ENCODE assay signal across 10 cellular contexts in the genomic region with DNA sequence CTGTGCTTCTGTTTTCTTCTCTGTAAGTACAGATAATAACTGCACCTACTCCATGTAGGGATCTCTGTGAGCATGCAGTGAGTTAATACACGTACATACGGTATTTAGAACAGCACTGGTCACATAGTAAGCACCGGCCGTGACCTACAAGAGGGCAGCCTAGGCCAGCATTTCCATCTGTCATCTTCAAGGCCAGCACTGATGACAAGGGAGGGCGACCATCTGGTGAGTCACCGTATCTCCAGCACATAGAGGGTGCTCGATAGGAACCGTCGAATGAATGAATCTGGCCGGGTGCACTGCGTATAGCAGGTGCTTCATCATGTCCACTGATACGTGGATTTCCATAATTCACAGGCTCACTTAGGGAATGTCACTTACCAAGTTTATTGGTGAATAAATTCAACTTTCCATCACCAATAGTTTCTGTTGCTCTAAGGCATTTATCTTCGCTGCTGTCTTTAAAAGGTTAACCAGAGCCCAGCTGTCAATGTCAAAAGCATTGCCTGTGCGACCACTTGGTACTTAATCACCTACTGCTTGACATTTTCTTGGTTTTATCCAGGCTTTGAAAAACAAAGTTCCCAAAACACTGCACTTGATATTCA. TPM values are rescaled to one million over a fixed set of nuclear protein-coding genes. Genes with fewer than 3 reads are reported as not detected.
DNase-seq lines count a peak whose midpoint lies in the region; ATAC-seq, FAIRE-seq and TF ChIP-seq lines count a peak whose summit lies in the region.
"Had no signal": no experiment of that assay in that cellular context is flagged by ENCODE, and none has a peak within 500 bp of the region (broad histone marks: within the 10 kb centered on the region; RNA-seq: fewer than 3 reads in every experiment).

No MANE protein-coding gene starts in this region.

- H3K4me1 ChIP-seq in H9 (ENCODE audit: insufficient read depth, low read length) (peaks cover 5% of the 10 kb centered on the region; the same call in 1 of the 2 replicates), heart right ventricle (peaks cover 36 to 100% (median 89%) of the 10 kb centered on the region in 9 donors), gastrocnemius medialis (peaks cover 49 to 72% of the 10 kb centered on the region in 2 donors)

- H3K23ac ChIP-seq in H9 (ENCODE audit: insufficient read length, low read depth, low read length) = no peak overlapping the region

- no peak overlapping the region for H3T11ph ChIP-seq in H9 (ENCODE audit: low read length)

- H3K79me1 ChIP-seq in H9 (ENCODE audit: insufficient read depth, low read depth, low read length, poor library complexity, severe bottlenecking) = no peaks in the 10 kb centered on the region

- H3K56ac ChIP-seq in H9 (ENCODE audit: insufficient read length, low read depth, low read length) = no peak overlapping the region

- no peak overlapping the region for H3K18ac ChIP-seq in H9 (ENCODE audit: insufficient read length, low read depth, low read length)

- H3K9me3 ChIP-seq in H9 (ENCODE audit: control insufficient read depth, low read depth, low read length) = no peaks in the 10 kb centered on the region
- H3K9me3 ChIP-seq in heart right ventricle = no peaks in the 10 kb centered on the region
- no peaks in the 10 kb centered on the region for H3K9me3 ChIP-seq in gastrocnemius medialis

- H3K36me3 Mint-ChIP-seq in H9 (ENCODE audit: insufficient read depth in 1 of 3, low read depth in 3 of 3) = no peaks in the 10 kb centered on the region; a peak in 1 of 7 replicates

- H2BK12ac ChIP-seq in H9 (ENCODE audit: insufficient read length, low read depth, low read length) = no peak overlapping the region

- H3K4me3 Mint-ChIP-seq in H9 = no peak overlapping the region

- H2BK20ac ChIP-seq in H9 (ENCODE audit: low read depth, low read length, poor library complexity, severe bottlenecking) = no peak overlapping the region

- TF ChIP-seq CTCF in H9 (conservative IDR thresholded peaks at IDR 0.05) = no peak
- no peak for TF ChIP-seq CTCF in heart right ventricle (IDR thresholded peaks at IDR 0.05)
- TF ChIP-seq CTCF in gastrocnemius medialis (IDR thresholded peaks at IDR 0.05 in 4 of 5, conservative IDR thresholded peaks at IDR 0.05 in 1 of 5) = no peak

- no peak overlapping the region for H3K4me2 ChIP-seq in H9 (ENCODE audit: insufficient read depth, insufficient read length, low read length)

- no peak overlapping the region for H4K91ac ChIP-seq in H9 (ENCODE audit: insufficient read length, low read depth, low read length)

- peak; percentile 19 to 87 (median 64) for ATAC-seq in heart right ventricle
- ATAC-seq in gastrocnemius medialis = peak; percentile 20 to 67
- no peak for ATAC-seq in HG03175 (IDR thresholded peaks at IDR 0.05; ENCODE audit: unreplicated experiment)
- ATAC-seq in HG02759 (IDR thresholded peaks at IDR 0.05; ENCODE audit: unreplicated experiment) = no peak

- DNase-seq in H9 = no peak
- DNase-seq in amniotic epithelial cell (ENCODE audit: low read depth) = peak; percentile 62
- DNase-seq in heart right ventricle = peak in 1 of 2 donors; percentile 54
- peak in 1 of 2 donors; percentile 56 for DNase-seq in gastrocnemius medialis
- no peak for DNase-seq in NCI-H2227 treated with DMSO at 0.1 percent for 48 hours (lab: John Stamatoyannopoulos, UW)
- DNase-seq in HTR-8/SVneo (ENCODE audit: insufficient read length, low spot score) = no peak
- DNase-seq: stimulated activated naive CD4-positive, alpha-beta T cell had no signal

- H3K4ac ChIP-seq in H9 (ENCODE audit: low read depth, low read length) = no peak overlapping the region

- H3K27me3 ChIP-seq in H9 (ENCODE audit: insufficient read depth, low read length) (no peaks in the 10 kb centered on the region), heart right ventricle (no peaks in the 10 kb centered on the region), gastrocnemius medialis (no peaks in the 10 kb centered on the region)

- no peak overlapping the region for H3K14ac ChIP-seq in H9 (ENCODE audit: insufficient read depth, low read length)

- H2BK120ac ChIP-seq in H9 (ENCODE audit: low read depth, low read length, poor library complexity, severe bottlenecking) = no peak overlapping the region

- no peak overlapping the region for H2AFZ ChIP-seq in H9 (ENCODE audit: low read length)

- TF ChIP-seq POLR2A in gastrocnemius medialis (IDR thresholded peaks at IDR 0.05) = no peak

- no CpG with 5 or more reads among the region's 14 CpGs for WGBS in H9 (ENCODE audit: extremely low coverage, insufficient read length, low lambda C conversion rate)
- WGBS in heart right ventricle, 2 donors = 9 to 14% methylated on average over 14 of the region's 14 CpGs

- H3K36me3 ChIP-seq in heart right ventricle (peaks cover 0 to 5% (median 0%) of the 10 kb centered on the region in 9 donors), gastrocnemius medialis (no peaks in the 10 kb centered on the region)

- H4K20me1 ChIP-seq in H9 (ENCODE audit: control insufficient read depth, insufficient read depth, insufficient read length) = no peaks in the 10 kb centered on the region

- H4K8ac ChIP-seq in H9 (replicated peaks; ENCODE audit: insufficient read length, low read depth, low read length) = no peak overlapping the region

- H3K27ac Mint-ChIP-seq in H9 = peak overlapping the region; percentile 17 to 73 (median 26); a peak in 3 of 7 replicates

- H3K9me3 Mint-ChIP-seq in H9 = no peaks in the 10 kb centered on the region

- no peaks in the 10 kb centered on the region for H3K23me2 ChIP-seq in H9 (ENCODE audit: insufficient read length, low read depth, low read length, poor library complexity, severe bottlenecking)

- H2BK5ac ChIP-seq in H9 (ENCODE audit: insufficient read length, low read length) = no peak overlapping the region

- H3K4me3 ChIP-seq in heart right ventricle (peak overlapping the region in 4 of 10 donors; percentile 1 to 23 (median 13)), gastrocnemius medialis (no peak overlapping the region)

- no peak overlapping the region for H2AK5ac ChIP-seq in H9 (ENCODE audit: insufficient read length, low read length)

- H4K5ac ChIP-seq in H9 (ENCODE audit: insufficient read length, low read depth, low read length) = no peak overlapping the region

- intact Hi-C loops in heart right ventricle (cut with DNase I) = loop anchor here in 2 of 10 donors (5.0 to 10.0 kb wide), 2 partner anchors 37 to 185 kb away; partner anchors contain the start of gene ZNRF2 (in 1 of the 2)
- intact Hi-C loops in gastrocnemius medialis (cut with DNase I; ENCODE audit: low total_unique reads) = no loop called here

- no peak for FAIRE-seq in HTR-8/SVneo (lab: Jason Lieb, UNC)
- FAIRE-seq: islet of Langerhans had no signal

- no peak overlapping the region for H2BK15ac ChIP-seq in H9 (ENCODE audit: low read depth, low read length)

- no peak overlapping the region for H3K9ac ChIP-seq in H9 (ENCODE audit: extremely low read depth, insufficient read length, low read length)

- peaks cover 21 to 24% of the 10 kb centered on the region in 2 experiments for H3K4me1 Mint-ChIP-seq in H9

- no peaks in the 10 kb centered on the region for H3K79me2 ChIP-seq in H9 (ENCODE audit: insufficient read depth, low read length)

- H3K27ac ChIP-seq in H9 (ENCODE audit: insufficient read length, low read depth, low read length) (no peak overlapping the region), heart right ventricle (peak overlapping the region; percentile 59 to 99 (median 86)), gastrocnemius medialis (peak overlapping the region; percentile 65 to 76 (median 70))

- in situ Hi-C loops in gastrocnemius medialis (cut with MboI; ENCODE audit: low sequenced_read_pairs in 4 of 4) = no loop called here

- H3K27me3 Mint-ChIP-seq in H9 (ENCODE audit: low read depth) = no peaks in the 10 kb centered on the region

RNA-seq across cellular contexts. Expression of gene NOD1, which starts 8.3 kb away (rescaled TPM):
- total RNA-seq in H9 (2021) = 4.9 and 5.3 TPM in 2 replicates
- 10 to 100 TPM in 3 of 10 donors, 1 to 10 TPM in 7; 6.3 to 19.1 (median 8.6) TPM for total RNA-seq in heart right ventricle
- 10 to 100 TPM in 1 of 2 donors, 1 to 10 TPM in 1; 7.6 to 18.4 TPM for polyA plus RNA-seq in heart right ventricle
- total RNA-seq in gastrocnemius medialis = 1 to 10 TPM; 2.3 to 4.6 (median 3.6) TPM

RNA-seq across cellular contexts. Expression of gene GGCT, which starts 34.4 kb away (rescaled TPM):
- total RNA-seq in H9 (2021) (84.9 and 85.0 TPM in 2 replicates), heart right ventricle (10 to 100 TPM; 13.8 to 29.3 (median 18.3) TPM), gastrocnemius medialis (10 to 100 TPM in 3 of 4 donors, 1 to 10 TPM in 1; 7.4 to 20.0 (median 12.8) TPM)
- 10 to 100 TPM; 31.7 to 54.2 TPM for polyA plus RNA-seq in heart right ventricle

Comparison
In these comparisons a context has a peak if more than half of its experiments do, and no peak if none do; other contexts are left out.
1. ATAC-seq: peak in heart right ventricle (8 of 8) and gastrocnemius medialis (2 of 2); none in HG03175 (single experiment) and HG02759 (single experiment).